1 cellular context compared by ENCODE assay signal in the genomic region with DNA sequence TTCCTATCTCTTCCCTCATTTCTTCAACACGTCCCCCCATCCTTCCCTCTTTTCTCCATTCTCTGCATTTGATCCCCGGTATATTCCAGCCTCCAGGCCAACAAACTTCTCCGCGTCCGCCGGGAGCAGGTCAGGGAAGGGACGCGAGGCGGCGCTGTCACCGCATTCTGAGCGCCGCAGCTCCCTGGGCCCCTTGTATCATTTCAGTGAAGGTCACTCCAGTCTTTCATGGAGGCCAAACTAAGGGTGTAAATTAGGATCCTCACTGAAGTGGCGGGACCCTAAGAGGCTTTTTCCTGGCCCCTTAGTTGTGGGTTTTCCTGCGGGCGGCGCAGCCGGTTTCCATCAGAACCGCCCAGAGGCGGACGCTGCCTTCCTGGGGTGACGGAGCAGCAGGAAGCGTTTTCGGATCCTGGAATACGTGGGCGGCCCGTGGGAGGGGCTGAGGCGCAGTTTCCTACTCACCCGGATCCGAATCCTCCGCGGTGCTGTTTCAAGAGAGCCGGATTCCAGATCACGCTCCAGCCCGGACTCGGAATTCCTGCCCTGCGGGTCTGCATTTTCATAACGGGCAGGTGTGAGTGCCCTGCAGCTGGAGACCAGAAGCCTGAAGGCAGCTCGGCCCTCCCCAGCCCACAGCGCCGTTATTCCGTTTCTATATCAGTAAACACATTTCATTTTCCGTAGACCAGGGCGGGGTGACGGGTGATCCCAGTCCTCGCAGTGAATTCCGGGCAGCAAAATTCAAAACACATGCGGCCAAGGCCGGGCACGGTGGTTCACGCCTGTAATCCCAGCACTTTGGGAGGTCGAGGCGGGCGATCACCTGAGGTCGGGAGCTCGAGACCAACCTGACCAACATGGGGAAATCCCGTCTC.
TF ChIP-seq lines count a peak whose summit lies in the region.

No MANE protein-coding gene starts in this region.

TF ChIP-seq in K562, 482 proteins besides CTCF, POLR2A, EP300 and RAD21 (continued from another document and continues in another):
- TF ChIP-seq, protein P1, sequence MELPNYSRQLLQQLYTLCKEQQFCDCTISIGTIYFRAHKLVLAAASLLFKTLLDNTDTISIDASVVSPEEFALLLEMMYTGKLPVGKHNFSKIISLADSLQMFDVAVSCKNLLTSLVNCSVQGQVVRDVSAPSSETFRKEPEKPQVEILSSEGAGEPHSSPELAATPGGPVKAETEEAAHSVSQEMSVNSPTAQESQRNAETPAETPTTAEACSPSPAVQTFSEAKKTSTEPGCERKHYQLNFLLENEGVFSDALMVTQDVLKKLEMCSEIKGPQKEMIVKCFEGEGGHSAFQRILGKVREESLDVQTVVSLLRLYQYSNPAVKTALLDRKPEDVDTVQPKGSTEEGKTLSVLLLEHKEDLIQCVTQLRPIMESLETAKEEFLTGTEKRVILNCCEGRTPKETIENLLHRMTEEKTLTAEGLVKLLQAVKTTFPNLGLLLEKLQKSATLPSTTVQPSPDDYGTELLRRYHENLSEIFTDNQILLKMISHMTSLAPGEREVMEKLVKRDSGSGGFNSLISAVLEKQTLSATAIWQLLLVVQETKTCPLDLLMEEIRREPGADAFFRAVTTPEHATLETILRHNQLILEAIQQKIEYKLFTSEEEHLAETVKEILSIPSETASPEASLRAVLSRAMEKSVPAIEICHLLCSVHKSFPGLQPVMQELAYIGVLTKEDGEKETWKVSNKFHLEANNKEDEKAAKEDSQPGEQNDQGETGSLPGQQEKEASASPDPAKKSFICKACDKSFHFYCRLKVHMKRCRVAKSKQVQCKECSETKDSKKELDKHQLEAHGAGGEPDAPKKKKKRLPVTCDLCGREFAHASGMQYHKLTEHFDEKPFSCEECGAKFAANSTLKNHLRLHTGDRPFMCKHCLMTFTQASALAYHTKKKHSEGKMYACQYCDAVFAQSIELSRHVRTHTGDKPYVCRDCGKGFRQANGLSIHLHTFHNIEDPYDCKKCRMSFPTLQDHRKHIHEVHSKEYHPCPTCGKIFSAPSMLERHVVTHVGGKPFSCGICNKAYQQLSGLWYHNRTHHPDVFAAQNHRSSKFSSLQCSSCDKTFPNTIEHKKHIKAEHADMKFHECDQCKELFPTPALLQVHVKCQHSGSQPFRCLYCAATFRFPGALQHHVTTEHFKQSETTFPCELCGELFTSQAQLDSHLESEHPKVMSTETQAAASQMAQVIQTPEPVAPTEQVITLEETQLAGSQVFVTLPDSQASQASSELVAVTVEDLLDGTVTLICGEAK (IDR thresholded peaks at IDR 0.05): peak; percentile 50
- TF ChIP-seq, protein P1 (CRISPR knock-in tag; IDR thresholded peaks at IDR 0.05): no peak
- TF ChIP-seq, protein P2, sequence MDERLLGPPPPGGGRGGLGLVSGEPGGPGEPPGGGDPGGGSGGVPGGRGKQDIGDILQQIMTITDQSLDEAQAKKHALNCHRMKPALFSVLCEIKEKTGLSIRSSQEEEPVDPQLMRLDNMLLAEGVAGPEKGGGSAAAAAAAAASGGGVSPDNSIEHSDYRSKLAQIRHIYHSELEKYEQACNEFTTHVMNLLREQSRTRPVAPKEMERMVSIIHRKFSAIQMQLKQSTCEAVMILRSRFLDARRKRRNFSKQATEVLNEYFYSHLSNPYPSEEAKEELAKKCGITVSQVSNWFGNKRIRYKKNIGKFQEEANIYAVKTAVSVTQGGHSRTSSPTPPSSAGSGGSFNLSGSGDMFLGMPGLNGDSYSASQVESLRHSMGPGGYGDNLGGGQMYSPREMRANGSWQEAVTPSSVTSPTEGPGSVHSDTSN (CRISPR knock-in tag; IDR thresholded peaks at IDR 0.05; ENCODE audit: low read depth): no peak
- TF ChIP-seq, protein P2 (tag; conservative IDR thresholded peaks at IDR 0.05; ENCODE audit: low read depth): no peak
- TF ChIP-seq ZNF124 (CRISPR knock-in tag; IDR thresholded peaks at IDR 0.05) (no peak), NR2F6 (CRISPR knock-in tag; IDR thresholded peaks at IDR 0.05) (no peak), SP2 (IDR thresholded peaks at IDR 0.05; ENCODE audit: extremely low read depth, low read depth, low read length, poor library complexity, severe bottlenecking) (no peak), IFI16 (CRISPR knock-in tag; IDR thresholded peaks at IDR 0.05) (no peak), PURB (CRISPR knock-in tag; IDR thresholded peaks at IDR 0.05; ENCODE audit: low read depth) (no peak)
- TF ChIP-seq, protein P3, sequence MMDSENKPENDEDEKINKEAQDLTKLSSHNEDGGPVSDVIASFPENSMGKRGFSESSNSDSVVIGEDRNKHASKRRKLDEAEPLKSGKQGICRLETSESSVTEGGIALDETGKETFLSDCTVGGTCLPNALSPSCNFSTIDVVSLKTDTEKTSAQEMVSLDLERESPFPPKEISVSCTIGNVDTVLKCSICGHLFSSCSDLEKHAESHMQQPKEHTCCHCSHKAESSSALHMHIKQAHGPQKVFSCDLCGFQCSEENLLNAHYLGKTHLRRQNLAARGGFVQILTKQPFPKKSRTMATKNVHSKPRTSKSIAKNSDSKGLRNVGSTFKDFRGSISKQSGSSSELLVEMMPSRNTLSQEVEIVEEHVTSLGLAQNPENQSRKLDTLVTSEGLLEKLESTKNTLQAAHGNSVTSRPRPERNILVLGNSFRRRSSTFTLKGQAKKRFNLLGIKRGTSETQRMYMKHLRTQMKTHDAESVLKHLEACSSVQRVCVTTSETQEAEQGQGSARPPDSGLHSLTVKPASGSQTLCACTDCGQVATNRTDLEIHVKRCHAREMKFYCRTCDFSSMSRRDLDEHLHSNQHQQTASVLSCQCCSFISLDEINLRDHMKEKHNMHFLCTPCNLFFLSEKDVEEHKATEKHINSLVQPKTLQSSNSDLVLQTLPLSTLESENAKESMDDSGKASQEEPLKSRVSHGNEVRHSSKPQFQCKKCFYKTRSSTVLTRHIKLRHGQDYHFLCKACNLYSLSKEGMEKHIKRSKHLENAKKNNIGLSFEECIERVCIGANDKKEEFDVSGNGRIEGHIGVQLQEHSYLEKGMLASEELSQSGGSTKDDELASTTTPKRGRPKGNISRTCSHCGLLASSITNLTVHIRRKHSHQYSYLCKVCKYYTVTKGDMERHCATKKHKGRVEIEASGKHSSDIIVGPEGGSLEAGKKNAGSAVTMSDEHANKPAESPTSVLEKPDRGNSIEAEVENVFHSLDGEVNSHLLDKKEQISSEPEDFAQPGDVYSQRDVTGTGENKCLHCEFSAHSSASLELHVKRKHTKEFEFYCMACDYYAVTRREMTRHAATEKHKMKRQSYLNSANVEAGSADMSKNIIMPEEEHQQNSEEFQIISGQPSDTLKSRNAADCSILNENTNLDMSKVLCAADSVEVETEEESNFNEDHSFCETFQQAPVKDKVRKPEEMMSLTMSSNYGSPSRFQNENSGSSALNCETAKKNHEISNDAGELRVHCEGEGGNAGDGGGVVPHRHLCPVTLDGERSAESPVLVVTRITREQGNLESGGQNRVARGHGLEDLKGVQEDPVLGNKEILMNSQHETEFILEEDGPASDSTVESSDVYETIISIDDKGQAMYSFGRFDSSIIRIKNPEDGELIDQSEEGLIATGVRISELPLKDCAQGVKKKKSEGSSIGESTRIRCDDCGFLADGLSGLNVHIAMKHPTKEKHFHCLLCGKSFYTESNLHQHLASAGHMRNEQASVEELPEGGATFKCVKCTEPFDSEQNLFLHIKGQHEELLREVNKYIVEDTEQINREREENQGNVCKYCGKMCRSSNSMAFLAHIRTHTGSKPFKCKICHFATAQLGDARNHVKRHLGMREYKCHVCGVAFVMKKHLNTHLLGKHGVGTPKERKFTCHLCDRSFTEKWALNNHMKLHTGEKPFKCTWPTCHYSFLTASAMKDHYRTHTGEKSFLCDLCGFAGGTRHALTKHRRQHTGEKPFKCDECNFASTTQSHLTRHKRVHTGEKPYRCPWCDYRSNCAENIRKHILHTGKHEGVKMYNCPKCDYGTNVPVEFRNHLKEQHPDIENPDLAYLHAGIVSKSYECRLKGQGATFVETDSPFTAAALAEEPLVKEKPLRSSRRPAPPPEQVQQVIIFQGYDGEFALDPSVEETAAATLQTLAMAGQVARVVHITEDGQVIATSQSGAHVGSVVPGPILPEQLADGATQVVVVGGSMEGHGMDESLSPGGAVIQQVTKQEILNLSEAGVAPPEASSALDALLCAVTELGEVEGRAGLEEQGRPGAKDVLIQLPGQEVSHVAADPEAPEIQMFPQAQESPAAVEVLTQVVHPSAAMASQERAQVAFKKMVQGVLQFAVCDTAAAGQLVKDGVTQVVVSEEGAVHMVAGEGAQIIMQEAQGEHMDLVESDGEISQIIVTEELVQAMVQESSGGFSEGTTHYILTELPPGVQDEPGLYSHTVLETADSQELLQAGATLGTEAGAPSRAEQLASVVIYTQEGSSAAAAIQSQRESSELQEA (IDR thresholded peaks at IDR 0.05; ENCODE audit: low read depth): peak; percentile 28; the same call in 1 of the 2 replicates
- TF ChIP-seq, protein P4, sequence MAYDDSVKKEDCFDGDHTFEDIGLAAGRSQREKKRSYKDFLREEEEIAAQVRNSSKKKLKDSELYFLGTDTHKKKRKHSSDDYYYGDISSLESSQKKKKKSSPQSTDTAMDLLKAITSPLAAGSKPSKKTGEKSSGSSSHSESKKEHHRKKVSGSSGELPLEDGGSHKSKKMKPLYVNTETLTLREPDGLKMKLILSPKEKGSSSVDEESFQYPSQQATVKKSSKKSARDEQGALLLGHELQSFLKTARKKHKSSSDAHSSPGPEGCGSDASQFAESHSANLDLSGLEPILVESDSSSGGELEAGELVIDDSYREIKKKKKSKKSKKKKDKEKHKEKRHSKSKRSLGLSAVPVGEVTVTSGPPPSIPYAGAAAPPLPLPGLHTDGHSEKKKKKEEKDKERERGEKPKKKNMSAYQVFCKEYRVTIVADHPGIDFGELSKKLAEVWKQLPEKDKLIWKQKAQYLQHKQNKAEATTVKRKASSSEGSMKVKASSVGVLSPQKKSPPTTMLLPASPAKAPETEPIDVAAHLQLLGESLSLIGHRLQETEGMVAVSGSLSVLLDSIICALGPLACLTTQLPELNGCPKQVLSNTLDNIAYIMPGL (CRISPR knock-in tag; IDR thresholded peaks at IDR 0.05): peak; percentile 87
